In genomic region chr13:40149611-40150283, GRCh38 we compare ENCODE assay signal across 8 cellular contexts.
DNase-seq lines count a peak whose midpoint lies in the region; ATAC-seq, FAIRE-seq and TF ChIP-seq lines count a peak whose summit lies in the region.

No MANE protein-coding gene starts in this region.

- DNase-seq in AG04449 (ENCODE audit: low read depth, low spot score) (peak; percentile 7), NB4 (ENCODE audit: low read depth) (peak; percentile 15), fibroblast of gingiva (ENCODE audit: low read depth) (peak; percentile 38), omental fat pad (ENCODE audit: low spot score) (no peak), erythroblast (lab: John Stamatoyannopoulos, UW) (no peak), D721Med (ENCODE audit: insufficient read length, low spot score) (no peak), NCI-H2171 treated with DMSO at 0.1 percent for 48 hours (lab: John Stamatoyannopoulos, UW) (no peak)
- no peak for DNase-seq in stimulated activated naive CD4-positive, alpha-beta T cell treated with Interleukin-2 at 50 U/mL for 16 hours (lab: John Stamatoyannopoulos, UW)

- TF ChIP-seq POLR2A in NB4 (IDR thresholded peaks at IDR 0.05; ENCODE audit: extremely low read depth, insufficient read length) = no peak
- no peak for TF ChIP-seq POLR2A in erythroblast (IDR thresholded peaks at IDR 0.05; ENCODE audit: low read length)

- H3K4me3 ChIP-seq in AG04449 (ENCODE audit: low read depth, low read length) = no peak overlapping the region
- H3K4me3 ChIP-seq in NB4 (ENCODE audit: low read depth, low read length) = no peak overlapping the region

- CTCF ChIA-PET in AG04449 (lab: Yijun Ruan, JAX) = interaction anchor here (1.0 kb wide), 1 partner anchor 10 kb away, joined by 3 read pairs; no protein-coding TSS in a partner anchor

- peak; percentile 95 for ATAC-seq in omental fat pad (ENCODE audit: low FRiP score)

- POLR2A ChIA-PET in AG04449 (lab: Yijun Ruan, JAX) = no interaction called here

- no peak for FAIRE-seq in D721Med (lab: Jason Lieb, UNC)

- no peak for TF ChIP-seq CTCF in AG04449 (IDR thresholded peaks at IDR 0.05; ENCODE audit: insufficient read depth, low read length, missing control alignments)
- TF ChIP-seq CTCF in NB4 (IDR thresholded peaks at IDR 0.05; ENCODE audit: low read depth, low read length) = no peak
- TF ChIP-seq CTCF in omental fat pad (IDR thresholded peaks at IDR 0.05) = no peak
- TF ChIP-seq CTCF in D721Med (IDR thresholded peaks at IDR 0.05; ENCODE audit: insufficient read depth, missing control alignments) = no peak

Comparison
In these comparisons a context has a peak if more than half of its experiments do, and no peak if none do; other contexts are left out.
1. DNase-seq: peak in AG04449 (single experiment), NB4 (single experiment) and fibroblast of gingiva (single experiment); none in omental fat pad (single experiment), stimulated activated naive CD4-positive, alpha-beta T cell treated with Interleukin-2 at 50 U/mL for 16 hours (single experiment), erythroblast (0 of 2), D721Med (single experiment) and NCI-H2171 treated with DMSO at 0.1 percent for 48 hours (single experiment).